8 cellular contexts compared by ENCODE assay signal in genomic region chr5:91101777-91102379, GRCh38.
DNase-seq lines count a peak whose midpoint lies in the region; ATAC-seq, FAIRE-seq and TF ChIP-seq lines count a peak whose summit lies in the region.

No MANE protein-coding gene starts in this region.

- 46 to 56% (median 50%) methylated on average over 7 of the region's 7 CpGs for WGBS in small intestine, 3 donors

- H3K36me3 Mint-ChIP-seq in brain, result peaks cover 30% of the 10 kb centered on the region

- peak overlapping the region; percentile 34 to 77 (median 60) for H3K27ac Mint-ChIP-seq in brain

- H3K27ac ChIP-seq in small intestine (ENCODE audit: low read depth in 1 of 2, low read length in 1 of 2), result no peak overlapping the region

- peak; percentile 85 to 87 for TF ChIP-seq CTCF in brain (conservative IDR thresholded peaks at IDR 0.05)

- FAIRE-seq in GM12892 (lab: Jason Lieb, UNC) (peak; percentile 85), small intestine (lab: Jason Lieb, UNC) (no peak)

- H3K4me3 Mint-ChIP-seq in brain, result peak overlapping the region in 3 of 5 experiments; percentile 15 to 24 (median 22)

- H3K9me3 Mint-ChIP-seq in brain, result peaks cover 3 to 15% (median 10%) of the 10 kb centered on the region in 5 experiments

- H3K36me3 ChIP-seq in small intestine (ENCODE audit: control insufficient read depth in 2 of 2, insufficient read depth in 2 of 2, low read length in 2 of 2), result no peaks in the 10 kb centered on the region

- TF ChIP-seq POLR2A in GM12892 (IDR thresholded peaks at IDR 0.05; ENCODE audit: low read depth, low read length), result no peak

- H3K27me3 ChIP-seq in small intestine (ENCODE audit: control insufficient read depth in 2 of 2, insufficient read depth in 2 of 2, low read length in 2 of 2), result no peaks in the 10 kb centered on the region

- peak; percentile 98 for ATAC-seq in HG02759 (IDR thresholded peaks at IDR 0.05; ENCODE audit: unreplicated experiment)

- peaks cover 35% of the 10 kb centered on the region for H3K4me1 Mint-ChIP-seq in brain

- H3K27me3 Mint-ChIP-seq in brain, result no peaks in the 10 kb centered on the region

- H3K4me1 ChIP-seq in small intestine (ENCODE audit: control insufficient read depth in 2 of 2, insufficient read depth in 1 of 2, low read depth in 1 of 2, low read length in 1 of 2), result no peaks in the 10 kb centered on the region

- no peak overlapping the region for H3K4me3 ChIP-seq in small intestine (ENCODE audit: low read depth in 1 of 2, low read length in 2 of 2)

- DNase-seq in A172 (ENCODE audit: low spot score) (peak; percentile 85), GM12892 (ENCODE audit: insufficient read length) (peak; percentile 7), NCI-H1105 treated with DMSO at 0.1 percent for 48 hours (lab: John Stamatoyannopoulos, UW) (peak; percentile 42), SW480 (ENCODE audit: low spot score) (peak; percentile 64), iPS DF 4.7 (ENCODE audit: extremely low read depth, low spot score) (peak; percentile 53), small intestine (peak; percentile 58)

- H3K9me3 ChIP-seq in small intestine (ENCODE audit: control insufficient read depth, low read depth), result no peaks in the 10 kb centered on the region

Comparison
In these comparisons a context has a peak if more than half of its experiments do, and no peak if none do; other contexts are left out.
1. DNase-seq: peak in every context shown above with its lines; median percentile 85 in A172; 64 in SW480; 58 in small intestine; 53 in iPS DF 4.7; 42 in NCI-H1105 treated with DMSO at 0.1 percent for 48 hours; 7 in GM12892.